Comparison of ENCODE assay signal across 12 cellular contexts in the genomic region with DNA sequence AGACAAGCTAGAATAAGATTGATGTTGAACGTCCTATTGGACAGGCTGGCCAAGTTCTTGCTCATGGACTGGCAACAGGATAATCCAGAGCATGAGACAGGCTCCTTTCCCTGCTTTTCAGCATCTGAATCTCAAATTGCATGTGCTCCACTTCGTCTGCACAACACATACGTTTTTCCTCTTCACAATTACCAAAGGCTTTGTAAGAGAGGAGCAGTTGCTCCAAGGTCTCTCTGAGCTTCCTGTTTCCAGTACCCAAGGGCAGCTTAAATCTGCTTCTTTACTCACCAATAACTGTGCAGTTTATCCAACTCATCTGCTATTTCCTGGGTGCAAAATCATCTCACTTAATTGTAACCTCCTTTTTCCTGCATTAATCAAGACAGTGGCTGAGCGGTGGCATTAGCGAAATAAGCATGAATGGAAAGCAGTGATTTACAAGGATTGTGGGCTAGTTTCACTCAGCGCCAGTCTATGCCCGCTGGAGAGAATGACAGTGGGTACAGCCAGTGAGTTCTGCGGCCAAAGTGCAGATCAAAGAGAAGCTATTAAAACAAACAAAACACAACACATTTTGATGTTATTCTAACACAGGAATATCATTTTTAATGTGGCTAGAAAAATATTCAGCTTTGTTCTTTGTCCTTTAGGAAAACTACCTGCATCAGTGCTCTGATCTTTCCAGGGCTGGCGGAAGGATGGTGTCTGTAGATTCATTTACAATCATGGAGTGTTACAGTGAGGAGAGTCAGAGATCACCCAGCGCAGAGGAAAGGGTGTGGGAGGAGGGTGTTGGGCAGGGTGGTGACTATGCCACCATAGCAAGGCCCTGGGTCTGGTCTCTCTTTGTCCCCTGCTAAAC.
A peak's percentile ranks its signal among the peaks of the same experiment; 100 is the strongest.
DNase-seq lines count a peak whose midpoint lies in the region; ATAC-seq and TF ChIP-seq lines count a peak whose summit lies in the region.
"Had no signal": no experiment of that assay in that cellular context is flagged by ENCODE, and none has a peak within 500 bp of the region (broad histone marks: within the 10 kb centered on the region; RNA-seq: fewer than 3 reads in every experiment).

No MANE protein-coding gene starts in this region.

- DNase-seq in CD1c-positive myeloid dendritic cell (ENCODE audit: extremely low spot score) (peak; percentile 14), NB4 (ENCODE audit: low read depth) (peak; percentile 52), myocyte (ENCODE audit: low read depth) (peak; percentile 65)
- DNase-seq: CD8-positive, alpha-beta T cell; NCI-H1930; stimulated activated CD4-positive, alpha-beta T cell treated with anti-CD3 and anti-CD28 coated beads, Interleukin-12 subunit alpha, Interleukin-12 subunit beta, amount 100 ng/mL, for 4 hours had no signal

- no peak for TF ChIP-seq POLR2A in NB4 (IDR thresholded peaks at IDR 0.05; ENCODE audit: extremely low read depth, insufficient read length)

- TF ChIP-seq CTCF in NB4 (IDR thresholded peaks at IDR 0.05; ENCODE audit: low read depth, low read length) = no peak

- no peak overlapping the region for H3K4me3 ChIP-seq in NB4 (ENCODE audit: low read depth, low read length)
- H3K4me3 ChIP-seq: GM12878 had no signal

- no peak for ATAC-seq in HG02884 (IDR thresholded peaks at IDR 0.05; ENCODE audit: unreplicated experiment)
- ATAC-seq in GM19324 (IDR thresholded peaks at IDR 0.05; ENCODE audit: low FRiP score, unreplicated experiment) = no peak
- ATAC-seq in GM19455 (IDR thresholded peaks at IDR 0.05; ENCODE audit: unreplicated experiment) = no peak
- no peak for ATAC-seq in GM21515 (IDR thresholded peaks at IDR 0.05; ENCODE audit: unreplicated experiment)
- ATAC-seq: CD8-positive, alpha-beta T cell; GM12878 had no signal

- peak overlapping the region; percentile 92 for H3K27ac ChIP-seq in cingulate gyrus (ENCODE audit: low read depth, low read length)

Comparison
In these comparisons a context has a peak if more than half of its experiments do, and no peak if none do; other contexts are left out.
1. DNase-seq: peak in every context shown above with its lines; median percentile 65 in myocyte; 52 in NB4; 14 in CD1c-positive myeloid dendritic cell.